Comparison of ENCODE assay signal across 18 cellular contexts in genomic region chr17:40607641-40608040, GRCh38. TPM values are rescaled to one million over a fixed set of nuclear protein-coding genes. Genes with fewer than 3 reads are reported as not detected.
DNase-seq lines count a peak whose midpoint lies in the region; ATAC-seq and TF ChIP-seq lines count a peak whose summit lies in the region.
"Had no signal": no experiment of that assay in that cellular context is flagged by ENCODE, and none has a peak within 500 bp of the region (broad histone marks: within the 10 kb centered on the region; RNA-seq: fewer than 3 reads in every experiment).

No MANE protein-coding gene starts in this region.

- H3K4me1 Mint-ChIP-seq in activated CD8-positive, alpha-beta T cell treated with anti-CD3 and anti-CD28 coated beads, Interleukin-2, amount 10 ng/mL, durations not matched to agents 7 days and 5 days (ENCODE audit: low read depth): peaks cover 98% of the 10 kb centered on the region
- H3K4me1 Mint-ChIP-seq in central memory CD8-positive, alpha-beta T cell: peaks cover 86% of the 10 kb centered on the region

- H3K9me3 Mint-ChIP-seq in activated CD8-positive, alpha-beta T cell treated with anti-CD3 and anti-CD28 coated beads, Interleukin-2, amount 10 ng/mL, durations not matched to agents 7 days and 5 days (ENCODE audit: insufficient read depth): no peaks in the 10 kb centered on the region
- no peaks in the 10 kb centered on the region for H3K9me3 Mint-ChIP-seq in central memory CD8-positive, alpha-beta T cell

- no peak overlapping the region for H3K9ac ChIP-seq in PC-3 (ENCODE audit: low read length)

- H3K4me1 ChIP-seq in PC-3 (ENCODE audit: insufficient read depth, low read length): no peaks in the 10 kb centered on the region
- H3K4me1 ChIP-seq: tibial nerve had no signal

- H3F3A ChIP-seq in PC-3 (ENCODE audit: low read length, unreplicated experiment): no peaks in the 10 kb centered on the region

- no peak overlapping the region for H3K27ac ChIP-seq in PC-3 (ENCODE audit: low read length)
- H3K27ac ChIP-seq: C4-2B, coronary artery, tibial nerve had no signal

- intact Hi-C loops in PC-3 (cut with micrococcal nuclease): no loop called here

- peak overlapping the region; percentile 88 for H3K27ac Mint-ChIP-seq in activated CD8-positive, alpha-beta T cell treated with anti-CD3 and anti-CD28 coated beads, Interleukin-2, amount 10 ng/mL, durations not matched to agents 7 days and 5 days
- H3K27ac Mint-ChIP-seq in central memory CD8-positive, alpha-beta T cell (ENCODE audit: low read depth): peak overlapping the region; percentile 96

- no peaks in the 10 kb centered on the region for H3K79me2 ChIP-seq in PC-3 (ENCODE audit: low read length)

- no peaks in the 10 kb centered on the region for H3K27me3 Mint-ChIP-seq in activated CD8-positive, alpha-beta T cell treated with anti-CD3 and anti-CD28 coated beads, Interleukin-2, amount 10 ng/mL, durations not matched to agents 7 days and 5 days (ENCODE audit: low read depth)
- H3K27me3 Mint-ChIP-seq in central memory CD8-positive, alpha-beta T cell: no peaks in the 10 kb centered on the region

- peak; percentile 34 for ATAC-seq in activated CD8-positive, alpha-beta T cell treated with anti-CD3 and anti-CD28 coated beads, Interleukin-2, amount 10 ng/mL, durations not matched to agents 7 days and 5 days
- peak; percentile 70 for ATAC-seq in central memory CD8-positive, alpha-beta T cell (replicated peaks; ENCODE audit: extremely low read depth, poor library complexity, severe bottlenecking)
- ATAC-seq in PC-3: no peak
- ATAC-seq in GM18909 (IDR thresholded peaks at IDR 0.05; ENCODE audit: poor library complexity, unreplicated experiment): no peak
- ATAC-seq: heart left ventricle had no signal

- no peaks in the 10 kb centered on the region for H4K20me1 ChIP-seq in PC-3 (ENCODE audit: low read length)

- peak overlapping the region; percentile 44 for H3K4me3 Mint-ChIP-seq in activated CD8-positive, alpha-beta T cell treated with anti-CD3 and anti-CD28 coated beads, Interleukin-2, amount 10 ng/mL, durations not matched to agents 7 days and 5 days
- peak overlapping the region; percentile 78 for H3K4me3 Mint-ChIP-seq in central memory CD8-positive, alpha-beta T cell

- H3K9me2 ChIP-seq in PC-3 (replicated peaks; ENCODE audit: low read length): no peaks in the 10 kb centered on the region

- H3K9me3 ChIP-seq in PC-3 (ENCODE audit: low read length): no peaks in the 10 kb centered on the region
- H3K9me3 ChIP-seq: heart left ventricle, tibial nerve had no signal

- H3K4me2 ChIP-seq in PC-3 (ENCODE audit: low read length): no peak overlapping the region

- DNase-seq in T follicular helper cell (ENCODE audit: low read depth): peak; percentile 45
- peak; percentile 71 for DNase-seq in activated CD8-positive, alpha-beta T cell treated with anti-CD3 and anti-CD28 coated beads, Interleukin-2, amount 10 ng/mL, durations not matched to agents 7 days and 5 days
- DNase-seq in central memory CD8-positive, alpha-beta T cell (ENCODE audit: low spot score in 2 of 2): peak; percentile 45 to 64
- DNase-seq in stimulated activated naive CD4-positive, alpha-beta T cell treated with Interleukin-2 at 50 U/mL for 16 hours (lab: John Stamatoyannopoulos, UW): peak; percentile 30
- DNase-seq in PC-3: no peak
- no peak for DNase-seq in DMS 273 treated with DMSO at 0.1 percent for 48 hours (lab: John Stamatoyannopoulos, UW)
- DNase-seq: erythroblast; heart left ventricle; kidney; NCI-H1694 treated with DMSO at 0.1 percent for 48 hours; NCI-H526 treated with DMSO at 0.1 percent for 48 hours; stimulated activated CD4-positive, alpha-beta T cell treated with anti-CD3 and anti-CD28 coated beads, Interleukin-12 subunit alpha, Interleukin-12 subunit beta, amount 100 ng/mL, for 4 hours had no signal

- no peaks in the 10 kb centered on the region for H3K36me3 ChIP-seq in PC-3 (ENCODE audit: low read depth, low read length)
- H3K36me3 ChIP-seq: heart left ventricle, tibial nerve had no signal

- H2AFZ ChIP-seq in PC-3 (ENCODE audit: low read length): no peak overlapping the region

- no TSS peak for BruUV-seq in PC-3 (replicated peaks; lab: Mats Ljungman, UMichigan)

- POLR2A ChIA-PET in activated CD8-positive, alpha-beta T cell treated with anti-CD3 and anti-CD28 coated beads, Interleukin-2, amount 10 ng/mL, durations not matched to agents 7 days and 5 days (lab: Charles Lee): interaction anchor here (0.9 to 19.7 kb wide), 8 partner anchors 10 to 66 kb away, joined by 3 to 454 read pairs (median 4); partner anchors contain the start of gene CCR7
- POLR2A ChIA-PET in PC-3 (lab: Charles Lee; ENCODE audit: unreplicated experiment): no interaction called here

- TF ChIP-seq CTCF in PC-3 (conservative IDR thresholded peaks at IDR 0.05; ENCODE audit: low read depth, low read length): no peak

- H3K27me3 ChIP-seq in PC-3 (ENCODE audit: low read length): no peaks in the 10 kb centered on the region
- H3K27me3 ChIP-seq: heart left ventricle, tibial nerve had no signal

- CTCF ChIA-PET in activated CD8-positive, alpha-beta T cell treated with anti-CD3 and anti-CD28 coated beads, Interleukin-2, amount 10 ng/mL, durations not matched to agents 7 days and 5 days (lab: Charles Lee): interaction anchor here (0.7 to 5.2 kb wide), 7 partner anchors 8 to 67 kb away, joined by 3 to 31 read pairs (median 4); partner anchors contain the start of gene CCR7
- CTCF ChIA-PET in PC-3 (lab: Charles Lee): no interaction called here

- no peak overlapping the region for H3K4me3 ChIP-seq in PC-3 (ENCODE audit: low read length)
- H3K4me3 ChIP-seq: coronary artery, heart left ventricle, tibial nerve had no signal

- H3K36me3 Mint-ChIP-seq in activated CD8-positive, alpha-beta T cell treated with anti-CD3 and anti-CD28 coated beads, Interleukin-2, amount 10 ng/mL, durations not matched to agents 7 days and 5 days (ENCODE audit: low read depth): peaks cover 4% of the 10 kb centered on the region
- H3K36me3 Mint-ChIP-seq in central memory CD8-positive, alpha-beta T cell (ENCODE audit: insufficient read depth): peaks cover 20% of the 10 kb centered on the region

RNA-seq across cellular contexts. Expression of gene SMARCE1, which starts 40.0 kb away (rescaled TPM):
- total RNA-seq in activated CD8-positive, alpha-beta T cell treated with anti-CD3 and anti-CD28 coated beads, Interleukin-2, amount 10 ng/mL, durations not matched to agents 7 days and 5 days: 100 to 1,000 TPM; 104 to 110 TPM
- 57.9 and 64.7 TPM in 2 replicates for total RNA-seq in PC-3 (2014; rRNA removed)

RNA-seq across cellular contexts. Expression of gene CCR7, which starts 42.4 kb away (rescaled TPM):
- total RNA-seq in activated CD8-positive, alpha-beta T cell treated with anti-CD3 and anti-CD28 coated beads, Interleukin-2, amount 10 ng/mL, durations not matched to agents 7 days and 5 days: 100 to 1,000 TPM; 171 to 173 TPM
- 0.12 TPM in 1 of 2 replicates, not detected in the other for total RNA-seq in PC-3 (2014; rRNA removed)
- total RNA-seq: myocyte, pulmonary artery endothelial cell had no signal

RNA-seq across cellular contexts. Expression of gene KRT222, which starts 57.3 kb away (rescaled TPM):
- total RNA-seq in activated CD8-positive, alpha-beta T cell treated with anti-CD3 and anti-CD28 coated beads, Interleukin-2, amount 10 ng/mL, durations not matched to agents 7 days and 5 days: not detected
- not detected in 2 replicates for total RNA-seq in PC-3 (2014; rRNA removed)
- total RNA-seq: myocyte, pulmonary artery endothelial cell had no signal

Comparison
In these comparisons a context has a peak if more than half of its experiments do, and no peak if none do; other contexts are left out.
1. DNase-seq: peak in T follicular helper cell (single experiment), activated CD8-positive, alpha-beta T cell treated with anti-CD3 and anti-CD28 coated beads, Interleukin-2, amount 10 ng/mL, durations not matched to agents 7 days and 5 days (single experiment), central memory CD8-positive, alpha-beta T cell (2 of 2) and stimulated activated naive CD4-positive, alpha-beta T cell treated with Interleukin-2 at 50 U/mL for 16 hours (single experiment); none in PC-3 (single experiment) and DMS 273 treated with DMSO at 0.1 percent for 48 hours (single experiment).
2. ATAC-seq: peak in activated CD8-positive, alpha-beta T cell treated with anti-CD3 and anti-CD28 coated beads, Interleukin-2, amount 10 ng/mL, durations not matched to agents 7 days and 5 days (single experiment) and central memory CD8-positive, alpha-beta T cell (single experiment); none in PC-3 (single experiment) and GM18909 (single experiment).
3. RNA of gene CCR7, which starts 42.4 kb away (total RNA-seq): 171 to 173 TPM in activated CD8-positive, alpha-beta T cell treated with anti-CD3 and anti-CD28 coated beads, Interleukin-2, amount 10 ng/mL, durations not matched to agents 7 days and 5 days; 0.12 TPM in PC-3; every median in the first group is over 100 times any median in the second.